8 cellular contexts compared by ENCODE assay signal in genomic region chr2:217713395-217714267, GRCh38.
DNase-seq lines count a peak whose midpoint lies in the region; ATAC-seq and TF ChIP-seq lines count a peak whose summit lies in the region.

No MANE protein-coding gene starts in this region.

- intact Hi-C loops in activated CD4-positive, alpha-beta memory T cell treated with anti-CD3 and anti-CD28 coated beads for 36 hours (cut with micrococcal nuclease): loop anchor here (1.0 to 5.0 kb wide), 5 partner anchors 63 to 1031 kb away; no protein-coding TSS in a partner anchor
- intact Hi-C loops in dorsolateral prefrontal cortex (cut with DNase I) (loop anchor here (1.0 to 10.0 kb wide), 11 partner anchors 41 to 1031 kb away; no protein-coding TSS in a partner anchor), lower lobe of right lung (cut with DNase I) (no loop called here)

- ATAC-seq in HG03095 (IDR thresholded peaks at IDR 0.05; ENCODE audit: unreplicated experiment) (peak; percentile 62), lower lobe of right lung (peak; percentile 90 to 93), GM18498 (IDR thresholded peaks at IDR 0.05; ENCODE audit: unreplicated experiment) (no peak)

- H3K27me3 ChIP-seq in dorsolateral prefrontal cortex (no peaks in the 10 kb centered on the region), lower lobe of right lung (ENCODE audit: low read depth) (no peaks in the 10 kb centered on the region)

- CTCF ChIA-PET in activated CD4-positive, alpha-beta memory T cell treated with anti-CD3 and anti-CD28 coated beads for 36 hours (lab: Charles Lee): interaction anchor here (0.6 to 4.4 kb wide), 38 partner anchors 8 to 1236 kb away, joined by 3 to 33 read pairs (median 4); no protein-coding TSS in a partner anchor

- H3K27ac ChIP-seq in dorsolateral prefrontal cortex: peak overlapping the region; percentile 68 to 98 (median 93)
- H3K27ac ChIP-seq in lower lobe of right lung: no peak overlapping the region

- TF ChIP-seq CTCF in dorsolateral prefrontal cortex (IDR thresholded peaks at IDR 0.05 in 54 of 56, conservative IDR thresholded peaks at IDR 0.05 in 2 of 56; ENCODE audit: low read depth in 1 of 56, partially characterized antibody in 56 of 56): peak; percentile 89 to 99 (median 97)
- peak; percentile 97 for TF ChIP-seq CTCF in lower lobe of right lung (IDR thresholded peaks at IDR 0.05)

- DNase-seq in DMS53 (lab: John Stamatoyannopoulos, UW) (peak; percentile 74), NCI-H774 (lab: John Stamatoyannopoulos, UW) (peak; percentile 39), dorsolateral prefrontal cortex (peak; percentile 78 to 88 (median 84)), lower lobe of right lung (peak; percentile 79)
- DNase-seq in activated CD4-positive, alpha-beta memory T cell treated with anti-CD3 and anti-CD28 coated beads for 36 hours: peak; percentile 82
- peak; percentile 10 to 61 (median 41) for DNase-seq in stimulated activated CD4-positive, alpha-beta T cell treated with anti-CD3 and anti-CD28 coated beads, TNF-alpha, amount 100 ng/mL, for 1 hour (ENCODE audit: low read depth in 3 of 3, low spot score in 1 of 3)

- POLR2A ChIA-PET in activated CD4-positive, alpha-beta memory T cell treated with anti-CD3 and anti-CD28 coated beads for 36 hours (lab: Charles Lee): no interaction called here

- peak overlapping the region in 12 of 59 donors; percentile 3 to 45 (median 26) for H3K4me3 ChIP-seq in dorsolateral prefrontal cortex
- H3K4me3 ChIP-seq in lower lobe of right lung: no peak overlapping the region

- no peaks in the 10 kb centered on the region for H3K9me3 ChIP-seq in lower lobe of right lung

- no peak overlapping the region for H3K4me3 Mint-ChIP-seq in activated CD4-positive, alpha-beta memory T cell treated with anti-CD3 and anti-CD28 coated beads for 36 hours

- peaks cover 19% of the 10 kb centered on the region for H3K4me1 ChIP-seq in lower lobe of right lung

- peaks cover 2% of the 10 kb centered on the region for H3K27me3 Mint-ChIP-seq in activated CD4-positive, alpha-beta memory T cell treated with anti-CD3 and anti-CD28 coated beads for 36 hours

- no peaks in the 10 kb centered on the region for H3K4me1 Mint-ChIP-seq in activated CD4-positive, alpha-beta memory T cell treated with anti-CD3 and anti-CD28 coated beads for 36 hours (ENCODE audit: low read depth)

- H3K36me3 Mint-ChIP-seq in activated CD4-positive, alpha-beta memory T cell treated with anti-CD3 and anti-CD28 coated beads for 36 hours: no peaks in the 10 kb centered on the region

- no peak overlapping the region for H3K27ac Mint-ChIP-seq in activated CD4-positive, alpha-beta memory T cell treated with anti-CD3 and anti-CD28 coated beads for 36 hours

- no peaks in the 10 kb centered on the region for H3K9me3 Mint-ChIP-seq in activated CD4-positive, alpha-beta memory T cell treated with anti-CD3 and anti-CD28 coated beads for 36 hours

- H3K36me3 ChIP-seq in lower lobe of right lung: no peaks in the 10 kb centered on the region
